ENCODE assay signal across 9 cellular contexts in the genomic region with DNA sequence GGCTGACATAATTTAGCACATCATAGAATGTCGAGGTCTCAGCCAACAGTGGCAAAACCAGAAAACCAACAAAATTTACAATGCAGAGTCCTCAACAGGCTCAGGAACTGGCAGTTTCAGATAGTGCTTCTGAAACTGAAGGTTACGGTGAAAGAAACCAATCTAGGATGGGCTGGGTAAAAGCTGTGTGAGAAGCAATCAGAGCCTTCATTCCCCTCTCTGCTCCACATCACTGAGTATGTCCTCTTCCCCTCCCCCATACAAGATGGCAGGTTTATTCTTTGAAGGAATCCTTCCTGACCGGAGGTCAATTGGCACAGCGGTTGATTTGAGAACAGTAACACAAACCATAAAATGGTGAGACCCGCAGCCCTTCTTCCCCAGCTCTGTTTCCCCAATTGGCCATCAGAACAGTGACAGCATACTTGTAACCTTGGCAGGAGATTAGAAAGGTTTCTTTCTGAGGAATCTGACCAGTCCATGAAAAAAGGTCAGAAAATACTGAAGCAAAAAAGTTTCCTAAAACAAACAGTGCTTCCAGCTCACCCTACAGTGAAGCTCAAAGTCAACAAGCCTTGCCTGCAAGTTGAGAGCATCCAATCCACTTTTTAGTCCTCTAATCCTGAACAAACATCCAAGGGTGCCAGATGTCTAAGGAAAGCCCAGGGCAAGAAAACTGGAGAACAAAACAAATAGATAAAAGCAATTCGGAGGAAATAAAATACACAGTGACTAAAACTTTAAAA. TPM values are rescaled to one million over a fixed set of nuclear protein-coding genes. Genes with fewer than 3 reads are reported as not detected.
A peak's percentile ranks its signal among the peaks of the same experiment; 100 is the strongest.
DNase-seq lines count a peak whose midpoint lies in the region; ATAC-seq and TF ChIP-seq lines count a peak whose summit lies in the region.
"Had no signal": no experiment of that assay in that cellular context is flagged by ENCODE, and none has a peak within 500 bp of the region (broad histone marks: within the 10 kb centered on the region; RNA-seq: fewer than 3 reads in every experiment).

No MANE protein-coding gene starts in this region.

- no peaks in the 10 kb centered on the region for H4K20me1 ChIP-seq in BLaER1

- H3K4me1 ChIP-seq in BLaER1: peaks cover 66% of the 10 kb centered on the region

- H3K9me3 ChIP-seq in BLaER1: peaks cover 4% of the 10 kb centered on the region; the same call in 1 of the 2 replicates

- CTCF ChIA-PET in WTC11 (lab: Charles Lee): interaction anchor here (0.6 to 3.8 kb wide), 2 partner anchors 12 to 149 kb away, joined by 4 to 21 read pairs; no protein-coding TSS in a partner anchor

- H3K4me1 Mint-ChIP-seq in WTC11: peaks cover 61% of the 10 kb centered on the region
- H3K4me1 Mint-ChIP-seq in activated T-cell treated with anti-CD3 and anti-CD28 coated beads, Interleukin-2, amount 50 U/mL, for 72 hours (ENCODE audit: low read depth): peaks cover 70% of the 10 kb centered on the region

- no peaks in the 10 kb centered on the region for H3K27me3 Mint-ChIP-seq in WTC11 (ENCODE audit: low read depth)
- peaks cover 41% of the 10 kb centered on the region for H3K27me3 Mint-ChIP-seq in activated T-cell treated with anti-CD3 and anti-CD28 coated beads, Interleukin-2, amount 50 U/mL, for 72 hours (ENCODE audit: low read depth)

- TF ChIP-seq CTCF in WTC11 (IDR thresholded peaks at IDR 0.05): no peak

- peak overlapping the region; percentile 61 for H3K4me2 ChIP-seq in BLaER1

- ATAC-seq in GM19351 (IDR thresholded peaks at IDR 0.05; ENCODE audit: unreplicated experiment): peak; percentile 71
- ATAC-seq in HG03103 (IDR thresholded peaks at IDR 0.05; ENCODE audit: low read depth, unreplicated experiment): peak; percentile 59
- ATAC-seq in WTC11: 0 out of 2 replicates have a peak, but pooled peaks have one; percentile 8
- ATAC-seq in activated T-cell treated with anti-CD3 and anti-CD28 coated beads, Interleukin-2, amount 50 U/mL, for 72 hours (replicated peaks in 1 of 2): no peak

- H3K36me3 Mint-ChIP-seq in WTC11: peaks cover 4% of the 10 kb centered on the region; the same call in 1 of the 2 replicates
- H3K36me3 Mint-ChIP-seq in activated T-cell treated with anti-CD3 and anti-CD28 coated beads, Interleukin-2, amount 50 U/mL, for 72 hours (ENCODE audit: insufficient read depth in 2 of 2): peaks cover 4 to 7% of the 10 kb centered on the region in 2 donors

- POLR2A ChIA-PET in WTC11 (lab: Charles Lee): interaction anchor here (0.6 kb wide), 1 partner anchor 150 kb away, joined by 3 read pairs; no protein-coding TSS in a partner anchor

- peaks cover 6% of the 10 kb centered on the region for H3K9me3 Mint-ChIP-seq in WTC11
- no peaks in the 10 kb centered on the region for H3K9me3 Mint-ChIP-seq in activated T-cell treated with anti-CD3 and anti-CD28 coated beads, Interleukin-2, amount 50 U/mL, for 72 hours

- no peak for DNase-seq in WTC11 (ENCODE audit: low spot score)
- DNase-seq in NCI-H1417 treated with DMSO at 0.1 percent for 48 hours (lab: John Stamatoyannopoulos, UW): no peak
- no peak for DNase-seq in SIG-M5 treated with dmso at 0.1 percent for 504 hours (lab: John Stamatoyannopoulos, UW; ENCODE audit: unreplicated experiment)
- no peak for DNase-seq in hepatic stellate cell (ENCODE audit: low spot score)
- DNase-seq in activated T-cell treated with anti-CD3 and anti-CD28 coated beads, Interleukin-2, amount 50 U/mL, for 72 hours: no peak

- no peak overlapping the region for H3K4me3 ChIP-seq in BLaER1
- H3K4me3 ChIP-seq: skin epidermis had no signal

- no peak overlapping the region for H3K9ac ChIP-seq in BLaER1

- no peaks in the 10 kb centered on the region for H3K27me3 ChIP-seq in BLaER1

- H3K4me3 Mint-ChIP-seq in WTC11: no peak overlapping the region
- no peak overlapping the region for H3K4me3 Mint-ChIP-seq in activated T-cell treated with anti-CD3 and anti-CD28 coated beads, Interleukin-2, amount 50 U/mL, for 72 hours

- H3K36me3 ChIP-seq in BLaER1: no peaks in the 10 kb centered on the region

- peak overlapping the region; percentile 33 for H3K27ac Mint-ChIP-seq in WTC11
- H3K27ac Mint-ChIP-seq in activated T-cell treated with anti-CD3 and anti-CD28 coated beads, Interleukin-2, amount 50 U/mL, for 72 hours: no peak overlapping the region

- H3K27ac ChIP-seq in BLaER1: no peak overlapping the region; the same call in 1 of the 2 replicates
- H3K27ac ChIP-seq: skin epidermis had no signal

TF ChIP-seq in WTC11, 78 proteins besides CTCF, POLR2A, EP300 and RAD21 (continues in another document):
- TF ChIP-seq, protein P1, sequence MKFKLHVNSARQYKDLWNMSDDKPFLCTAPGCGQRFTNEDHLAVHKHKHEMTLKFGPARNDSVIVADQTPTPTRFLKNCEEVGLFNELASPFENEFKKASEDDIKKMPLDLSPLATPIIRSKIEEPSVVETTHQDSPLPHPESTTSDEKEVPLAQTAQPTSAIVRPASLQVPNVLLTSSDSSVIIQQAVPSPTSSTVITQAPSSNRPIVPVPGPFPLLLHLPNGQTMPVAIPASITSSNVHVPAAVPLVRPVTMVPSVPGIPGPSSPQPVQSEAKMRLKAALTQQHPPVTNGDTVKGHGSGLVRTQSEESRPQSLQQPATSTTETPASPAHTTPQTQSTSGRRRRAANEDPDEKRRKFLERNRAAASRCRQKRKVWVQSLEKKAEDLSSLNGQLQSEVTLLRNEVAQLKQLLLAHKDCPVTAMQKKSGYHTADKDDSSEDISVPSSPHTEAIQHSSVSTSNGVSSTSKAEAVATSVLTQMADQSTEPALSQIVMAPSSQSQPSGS (CRISPR knock-in tag; IDR thresholded peaks at IDR 0.05; ENCODE audit: borderline replicate concordance, low read depth): no peak
- TF ChIP-seq ELF4 (CRISPR knock-in tag; IDR thresholded peaks at IDR 0.05; ENCODE audit: low read depth) (no peak), GTF2I (CRISPR knock-in tag; conservative IDR thresholded peaks at IDR 0.05) (no peak), CBFB (CRISPR knock-in tag; IDR thresholded peaks at IDR 0.05; ENCODE audit: low read depth) (no peak), ERG (CRISPR knock-in tag; IDR thresholded peaks at IDR 0.05) (no peak), ETV6 (CRISPR knock-in tag; IDR thresholded peaks at IDR 0.05) (no peak), RORB (CRISPR knock-in tag; IDR thresholded peaks at IDR 0.05) (no peak), ZNF396 (CRISPR knock-in tag; IDR thresholded peaks at IDR 0.05; ENCODE audit: borderline replicate concordance) (no peak), SMAD3 (CRISPR knock-in tag; IDR thresholded peaks at IDR 0.05; ENCODE audit: borderline replicate concordance) (no peak), AR (CRISPR knock-in tag; IDR thresholded peaks at IDR 0.05) (no peak), GABPB1 (CRISPR knock-in tag; IDR thresholded peaks at IDR 0.05) (no peak), TCF7 (CRISPR knock-in tag; IDR thresholded peaks at IDR 0.05; ENCODE audit: low read depth) (no peak)
- TF ChIP-seq, protein P2, sequence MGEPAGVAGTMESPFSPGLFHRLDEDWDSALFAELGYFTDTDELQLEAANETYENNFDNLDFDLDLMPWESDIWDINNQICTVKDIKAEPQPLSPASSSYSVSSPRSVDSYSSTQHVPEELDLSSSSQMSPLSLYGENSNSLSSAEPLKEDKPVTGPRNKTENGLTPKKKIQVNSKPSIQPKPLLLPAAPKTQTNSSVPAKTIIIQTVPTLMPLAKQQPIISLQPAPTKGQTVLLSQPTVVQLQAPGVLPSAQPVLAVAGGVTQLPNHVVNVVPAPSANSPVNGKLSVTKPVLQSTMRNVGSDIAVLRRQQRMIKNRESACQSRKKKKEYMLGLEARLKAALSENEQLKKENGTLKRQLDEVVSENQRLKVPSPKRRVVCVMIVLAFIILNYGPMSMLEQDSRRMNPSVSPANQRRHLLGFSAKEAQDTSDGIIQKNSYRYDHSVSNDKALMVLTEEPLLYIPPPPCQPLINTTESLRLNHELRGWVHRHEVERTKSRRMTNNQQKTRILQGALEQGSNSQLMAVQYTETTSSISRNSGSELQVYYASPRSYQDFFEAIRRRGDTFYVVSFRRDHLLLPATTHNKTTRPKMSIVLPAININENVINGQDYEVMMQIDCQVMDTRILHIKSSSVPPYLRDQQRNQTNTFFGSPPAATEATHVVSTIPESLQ (CRISPR knock-in tag; IDR thresholded peaks at IDR 0.05): no peak

RNA-seq across cellular contexts. Expression of gene IL6, which starts 53.9 kb away (rescaled TPM):
- 0.27 to 0.71 TPM (median 0.52 TPM) in 3 replicates for total RNA-seq in WTC11 (2021)
- total RNA-seq in activated T-cell treated with anti-CD3 and anti-CD28 coated beads, Interleukin-2, amount 50 U/mL, for 72 hours: 1 to 10 TPM in 1 of 2 donors, under 1 TPM in 1; 0.46 to 2.4 TPM

Comparison
In these comparisons a context has a peak if more than half of its experiments do, and no peak if none do; other contexts are left out.
1. ATAC-seq: peak in GM19351 (single experiment), HG03103 (single experiment) and WTC11 (single experiment); none in activated T-cell treated with anti-CD3 and anti-CD28 coated beads, Interleukin-2, amount 50 U/mL, for 72 hours (0 of 2).